ENCODE assay signal across 17 cellular contexts in the genomic region with DNA sequence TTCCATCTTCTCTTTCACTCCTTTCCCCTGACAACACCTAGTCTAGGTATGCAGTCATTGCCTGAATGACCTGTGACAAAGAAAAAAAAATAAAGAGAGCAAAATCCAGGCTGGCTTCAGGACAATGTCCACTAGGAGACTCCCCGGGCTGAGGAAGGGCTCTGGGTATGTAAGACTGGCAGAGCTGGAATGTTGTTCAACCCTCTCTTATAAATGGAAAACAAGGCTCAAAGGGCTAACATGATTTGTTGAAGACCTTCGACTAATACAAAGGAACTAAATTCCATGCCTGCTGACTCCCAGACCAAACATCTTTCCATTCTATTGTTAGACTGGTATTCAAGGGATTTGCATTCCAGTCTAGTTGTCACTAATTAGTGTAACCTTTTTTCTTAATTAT.
DNase-seq lines count a peak whose midpoint lies in the region; ATAC-seq and TF ChIP-seq lines count a peak whose summit lies in the region.
"Had no signal": no experiment of that assay in that cellular context is flagged by ENCODE, and none has a peak within 500 bp of the region (broad histone marks: within the 10 kb centered on the region; RNA-seq: fewer than 3 reads in every experiment).

No MANE protein-coding gene starts in this region.

- H3K9me3 ChIP-seq in HAP-1 (no peaks in the 10 kb centered on the region), mucosa of descending colon (no peaks in the 10 kb centered on the region)
- H3K9me3 ChIP-seq: Caco-2 had no signal

- intact Hi-C loops in mucosa of descending colon (cut with DNase I, micrococcal nuclease), result no loop called here

- no peak for ATAC-seq in mucosa of descending colon

- in situ Hi-C loops in HAP-1 (cut with MboI; ENCODE audit: low sequenced_read_pairs), result no loop called here

- H3K36me3 ChIP-seq in HAP-1 (replicated peaks) (no peaks in the 10 kb centered on the region), mucosa of descending colon (ENCODE audit: low read depth) (no peaks in the 10 kb centered on the region)

- no peak for TF ChIP-seq CTCF in mucosa of descending colon (IDR thresholded peaks at IDR 0.05)

- H3K27me3 ChIP-seq in HAP-1 (ENCODE audit: low read depth), result no peaks in the 10 kb centered on the region

- H3K4me3 ChIP-seq in HAP-1 (no peak overlapping the region), mucosa of descending colon (no peak overlapping the region)
- H3K4me3 ChIP-seq: GM23248 had no signal

- DNase-seq in HAP-1 (ENCODE audit: low spot score in 2 of 2), result peak; percentile 74 to 89
- DNase-seq in SW480 (ENCODE audit: low spot score), result peak; percentile 6
- DNase-seq in iPS-NIHi11 (ENCODE audit: low spot score), result peak; percentile 34
- peak; percentile 25 for DNase-seq in renal cortical epithelial cell (ENCODE audit: low read depth)
- DNase-seq in GM19240 (ENCODE audit: insufficient read length, low spot score), result no peak
- no peak for DNase-seq in KG1 (lab: John Stamatoyannopoulos, UW)
- no peak for DNase-seq in mucosa of descending colon
- DNase-seq: ACHN, GM23248, HFFc6, IMR-90, NCI-H1930, NCI-H446, NCI-H774, RPMI8226, SIG-M5 had no signal

- H3K4me1 ChIP-seq in HAP-1 (peaks cover 22% of the 10 kb centered on the region), mucosa of descending colon (ENCODE audit: low read depth) (no peaks in the 10 kb centered on the region)
- H3K4me1 ChIP-seq: Caco-2 had no signal

Comparison
In these comparisons a context has a peak if more than half of its experiments do, and no peak if none do; other contexts are left out.
1. DNase-seq: peak in HAP-1 (2 of 2), SW480 (single experiment), iPS-NIHi11 (single experiment) and renal cortical epithelial cell (single experiment); none in GM19240 (single experiment), KG1 (single experiment) and mucosa of descending colon (0 of 3).